In the genomic region with DNA sequence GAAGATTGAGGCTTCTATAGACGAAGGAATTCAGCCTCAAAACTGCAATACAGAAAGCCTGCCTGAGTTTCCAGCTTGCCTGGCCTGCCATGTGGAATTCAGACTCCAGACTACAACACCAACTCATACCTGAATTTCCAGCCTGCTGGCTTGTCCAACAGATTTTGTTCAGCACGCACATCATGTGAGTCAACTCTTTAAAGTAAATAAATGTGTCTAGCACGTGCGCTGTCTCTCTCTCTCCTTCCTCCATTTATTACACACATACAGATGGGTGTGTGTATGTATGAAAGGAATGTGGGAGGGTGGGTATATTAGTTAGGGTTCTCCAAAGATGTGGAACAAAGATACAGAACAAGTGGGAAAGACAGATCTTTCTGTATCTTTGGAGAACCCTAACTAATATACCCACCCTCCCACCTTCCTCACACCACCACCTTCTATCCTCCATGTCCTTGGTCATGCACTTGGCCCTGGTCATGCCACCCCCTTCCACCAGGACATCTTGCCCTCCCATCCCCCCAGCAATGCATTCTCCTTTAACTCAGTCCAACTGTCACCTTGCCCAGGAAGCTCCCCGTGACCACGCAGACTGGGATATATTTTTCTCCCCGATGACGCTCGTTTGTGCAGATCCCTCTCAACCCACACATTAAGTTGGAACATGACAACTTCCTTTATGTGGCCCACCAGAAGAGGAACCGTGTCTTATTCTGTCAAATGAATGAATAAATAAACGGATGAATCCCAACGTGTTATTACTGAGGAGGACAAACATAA, we compare ENCODE assay signal across 12 cellular contexts.
A peak's percentile ranks its signal among the peaks of the same experiment; 100 is the strongest.
DNase-seq lines count a peak whose midpoint lies in the region; ATAC-seq and TF ChIP-seq lines count a peak whose summit lies in the region.
"Had no signal": no experiment of that assay in that cellular context is flagged by ENCODE, and none has a peak within 500 bp of the region (broad histone marks: within the 10 kb centered on the region; RNA-seq: fewer than 3 reads in every experiment).

No MANE protein-coding gene starts in this region.

- peak overlapping the region; percentile 77 to 80 for H3K18ac ChIP-seq in mesenchymal stem cell (ENCODE audit: low read depth in 1 of 2, low read length in 2 of 2)

- no TSS peak for BruUV-seq in mammary epithelial cell (replicated peaks; lab: Mats Ljungman, UMichigan)

- H3K4me2 ChIP-seq in BLaER1 treated with 17β-estradiol and CSF1 and Interleukin-3, amounts not matched to agents 10 nM and 100 nM = peak overlapping the region in 9 of 11 experiments; percentile 4 to 69 (median 34); a peak in 16 of 22 replicates
- no peak overlapping the region for H3K4me2 ChIP-seq in mammary epithelial cell (ENCODE audit: insufficient read depth, low read depth, low read length)
- no peak overlapping the region for H3K4me2 ChIP-seq in mesenchymal stem cell (ENCODE audit: low read length, poor library complexity, severe bottlenecking)

- no peak overlapping the region for H3K27ac ChIP-seq in BLaER1 treated with 17β-estradiol and CSF1 and Interleukin-3, amounts not matched to agents 10 nM and 100 nM
- H3K27ac ChIP-seq in mammary epithelial cell (ENCODE audit: insufficient read depth, low read depth, low read length) (no peak overlapping the region), mesenchymal stem cell (ENCODE audit: low read length, poor library complexity, severe bottlenecking) (no peak overlapping the region)
- H3K27ac ChIP-seq: body of pancreas, SK-N-MC had no signal

- H3K36me3 Mint-ChIP-seq in activated T-cell treated with anti-CD3 and anti-CD28 coated beads, Interleukin-2, amount 50 U/mL, for 4 hours (ENCODE audit: insufficient read depth) = no peaks in the 10 kb centered on the region

- TF ChIP-seq CTCF in LNCaP clone FGC (IDR thresholded peaks at IDR 0.05; ENCODE audit: control insufficient read depth, extremely low read depth, insufficient read depth) (no peak), mammary epithelial cell (conservative IDR thresholded peaks at IDR 0.05 in 1 of 2, IDR thresholded peaks at IDR 0.05 in 1 of 2; ENCODE audit: extremely low read depth in 1 of 2, insufficient read depth in 1 of 2, low read depth in 1 of 2, low read length in 2 of 2) (no peak)

- peak overlapping the region; percentile 95 for H4K91ac ChIP-seq in mesenchymal stem cell (ENCODE audit: low read length)

- H2AFZ ChIP-seq in mammary epithelial cell (ENCODE audit: low read depth, low read length) (no peak overlapping the region), mesenchymal stem cell (ENCODE audit: low read depth, low read length) (no peak overlapping the region)

- H3K4ac ChIP-seq in mesenchymal stem cell (ENCODE audit: low read depth in 1 of 2, low read length in 2 of 2) = peak overlapping the region in 1 of 2 experiments; percentile 62

- H3K27me3 ChIP-seq in BLaER1 treated with 17β-estradiol and CSF1 and Interleukin-3, amounts not matched to agents 10 nM and 100 nM = no peaks in the 10 kb centered on the region
- H3K27me3 ChIP-seq in mammary epithelial cell (ENCODE audit: insufficient read depth, low read length) (no peaks in the 10 kb centered on the region), mesenchymal stem cell (ENCODE audit: control insufficient read depth in 1 of 2, insufficient read depth in 1 of 2, low read length in 2 of 2) (peaks cover 0 to 20% of the 10 kb centered on the region in 2 experiments)
- H3K27me3 ChIP-seq: body of pancreas had no signal

- in situ Hi-C loops in mammary epithelial cell (cut with MboI; ENCODE audit: low sequenced_read_pairs in 2 of 2) = no loop called here

- WGBS in mammary epithelial cell (ENCODE audit: low coverage, missing lambda C conversion rate) = 49% methylated on average over 11 of the region's 12 CpGs
- WGBS in mesenchymal stem cell = 28% methylated on average over 6 of the region's 12 CpGs

- H4K20me1 ChIP-seq in BLaER1 treated with 17β-estradiol and CSF1 and Interleukin-3, amounts not matched to agents 10 nM and 100 nM = no peaks in the 10 kb centered on the region
- H4K20me1 ChIP-seq in mammary epithelial cell (ENCODE audit: insufficient read depth, low read length) = no peaks in the 10 kb centered on the region

- H3K9me3 Mint-ChIP-seq in activated T-cell treated with anti-CD3 and anti-CD28 coated beads, Interleukin-2, amount 50 U/mL, for 4 hours = peaks cover 8% of the 10 kb centered on the region

- H3K36me3 ChIP-seq in BLaER1 treated with 17β-estradiol and CSF1 and Interleukin-3, amounts not matched to agents 10 nM and 100 nM = no peaks in the 10 kb centered on the region
- no peaks in the 10 kb centered on the region for H3K36me3 ChIP-seq in mammary epithelial cell (ENCODE audit: insufficient read depth, low read length)
- H3K36me3 ChIP-seq in mesenchymal stem cell (ENCODE audit: control insufficient read depth in 1 of 2, insufficient read depth in 2 of 2, low read depth in 1 of 2, low read length in 2 of 2) = no peaks in the 10 kb centered on the region

- ATAC-seq in HG03565 (IDR thresholded peaks at IDR 0.05; ENCODE audit: unreplicated experiment) = no peak
- ATAC-seq in activated T-cell treated with anti-CD3 and anti-CD28 coated beads, Interleukin-2, amount 50 U/mL, for 4 hours = no peak
- ATAC-seq: body of pancreas had no signal

- dilution Hi-C loops in mammary epithelial cell (cut with HindIII; ENCODE audit: low sequenced_read_pairs) = no loop called here

- H2BK120ac ChIP-seq in mesenchymal stem cell (ENCODE audit: low read depth, low read length) = peak overlapping the region; percentile 84

- H3K79me2 ChIP-seq in mammary epithelial cell (ENCODE audit: insufficient read depth, low read length) = no peaks in the 10 kb centered on the region

- peak overlapping the region; percentile 75 for H4K8ac ChIP-seq in mesenchymal stem cell (ENCODE audit: low read length)

- H3K9ac ChIP-seq in BLaER1 treated with 17β-estradiol and CSF1 and Interleukin-3, amounts not matched to agents 10 nM and 100 nM = no peak overlapping the region
- H3K9ac ChIP-seq in mammary epithelial cell (ENCODE audit: insufficient read depth, low read length) (no peak overlapping the region), mesenchymal stem cell (ENCODE audit: low read length) (no peak overlapping the region)

- no peak overlapping the region for H2AK5ac ChIP-seq in mesenchymal stem cell (ENCODE audit: low read length, severe bottlenecking)

- CTCF ChIA-PET in mammary epithelial cell (lab: Charles Lee; ENCODE audit: low non-redundant PET) = no interaction called here

- no peak overlapping the region for H3K4me3 Mint-ChIP-seq in activated T-cell treated with anti-CD3 and anti-CD28 coated beads, Interleukin-2, amount 50 U/mL, for 4 hours

- no peak overlapping the region for H3K23ac ChIP-seq in mesenchymal stem cell (ENCODE audit: low read length in 2 of 2)

- H3K27me3 Mint-ChIP-seq in activated T-cell treated with anti-CD3 and anti-CD28 coated beads, Interleukin-2, amount 50 U/mL, for 4 hours (ENCODE audit: low read depth) = peaks cover 3% of the 10 kb centered on the region

- peak overlapping the region in 1 of 2 experiments; percentile 73 for H3K14ac ChIP-seq in mesenchymal stem cell (ENCODE audit: low read length in 2 of 2)

- H3K9me3 ChIP-seq in BLaER1 treated with 17β-estradiol and CSF1 and Interleukin-3, amounts not matched to agents 10 nM and 100 nM (replicated peaks in 1 of 11) = peaks cover 0 to 12% (median 0%) of the 10 kb centered on the region in 11 experiments; a peak in 3 of 22 replicates
- H3K9me3 ChIP-seq in mammary epithelial cell (replicated peaks; ENCODE audit: insufficient read depth, low read length) = no peaks in the 10 kb centered on the region
- H3K9me3 ChIP-seq in mesenchymal stem cell (ENCODE audit: control insufficient read depth, low read length) = peaks cover 4% of the 10 kb centered on the region
- H3K9me3 ChIP-seq: body of pancreas had no signal

- DNase-seq in LNCaP clone FGC (ENCODE audit: low read depth) = peak; percentile 7
- DNase-seq in mammary epithelial cell = peak; percentile 60
- peak; percentile 88 for DNase-seq in mesenchymal stem cell
- DNase-seq in activated effector memory CD4-positive, alpha-beta T cell treated with Interleukin-2 at 50 U/mL for 16 hours = no peak
- DNase-seq in stimulated activated naive CD4-positive, alpha-beta T cell (lab: John Stamatoyannopoulos, UW) = no peak
- DNase-seq in activated T-cell treated with anti-CD3 and anti-CD28 coated beads, Interleukin-2, amount 50 U/mL, for 4 hours = no peak
- DNase-seq: activated CD4-positive, CD25-positive, alpha-beta regulatory T cell; body of pancreas; NCI-H82 had no signal

- H3K79me1 ChIP-seq in mesenchymal stem cell (replicated peaks; ENCODE audit: low read length, poor library complexity, severe bottlenecking) = no peaks in the 10 kb centered on the region

- peak overlapping the region; percentile 79 for H2BK15ac ChIP-seq in mesenchymal stem cell (ENCODE audit: low read depth, poor library complexity, severe bottlenecking)

- peak overlapping the region; percentile 98 for H2BK12ac ChIP-seq in mesenchymal stem cell (ENCODE audit: low read length in 2 of 2)

- intact Hi-C loops in mammary epithelial cell (cut with micrococcal nuclease) = loop anchor here (10.0 kb wide), 1 partner anchor 322 kb away; no protein-coding TSS in a partner anchor

- no peak overlapping the region for H2BK5ac ChIP-seq in mesenchymal stem cell (ENCODE audit: low read depth, low read length, poor library complexity, severe bottlenecking)

- no peaks in the 10 kb centered on the region for H3K4me1 Mint-ChIP-seq in activated T-cell treated with anti-CD3 and anti-CD28 coated beads, Interleukin-2, amount 50 U/mL, for 4 hours (ENCODE audit: low read depth)

- H3K4me3 ChIP-seq in BLaER1 treated with 17β-estradiol and CSF1 and Interleukin-3, amounts not matched to agents 10 nM and 100 nM = no peak overlapping the region
- H3K4me3 ChIP-seq in LNCaP clone FGC (ENCODE audit: low read depth, low read length) = no peak overlapping the region
- no peak overlapping the region for H3K4me3 ChIP-seq in mammary epithelial cell (replicated peaks in 1 of 3; ENCODE audit: insufficient read depth in 1 of 3, low read depth in 2 of 3, low read length in 3 of 3)
- H3K4me3 ChIP-seq in mesenchymal stem cell (ENCODE audit: insufficient read depth in 1 of 2, low read depth in 1 of 2, low read length in 2 of 2) = no peak overlapping the region
- H3K4me3 ChIP-seq: body of pancreas, SK-N-MC had no signal

- peaks cover 8 to 51% (median 25%) of the 10 kb centered on the region in 10 experiments; a peak in 17 of 20 replicates for H3K4me1 ChIP-seq in BLaER1 treated with 17β-estradiol and CSF1 and Interleukin-3, amounts not matched to agents 10 nM and 100 nM
- H3K4me1 ChIP-seq in mammary epithelial cell (ENCODE audit: insufficient read depth, low read length) (no peaks in the 10 kb centered on the region), mesenchymal stem cell (ENCODE audit: control insufficient read depth, insufficient read depth, low read depth, low read length) (peaks cover 2% of the 10 kb centered on the region)
- H3K4me1 ChIP-seq: body of pancreas had no signal

Comparison
In these comparisons a context has a peak if more than half of its experiments do, and no peak if none do; other contexts are left out.
1. H3K4me2 ChIP-seq: peak in BLaER1 treated with 17β-estradiol and CSF1 and Interleukin-3, amounts not matched to agents 10 nM and 100 nM (9 of 11); none in mammary epithelial cell (single experiment) and mesenchymal stem cell (single experiment).
2. DNase-seq: peak in LNCaP clone FGC (single experiment), mammary epithelial cell (single experiment) and mesenchymal stem cell (single experiment); none in activated effector memory CD4-positive, alpha-beta T cell treated with Interleukin-2 at 50 U/mL for 16 hours (single experiment), stimulated activated naive CD4-positive, alpha-beta T cell (0 of 6) and activated T-cell treated with anti-CD3 and anti-CD28 coated beads, Interleukin-2, amount 50 U/mL, for 4 hours (single experiment).